Comparison of ENCODE assay signal across 18 cellular contexts in the genomic region with DNA sequence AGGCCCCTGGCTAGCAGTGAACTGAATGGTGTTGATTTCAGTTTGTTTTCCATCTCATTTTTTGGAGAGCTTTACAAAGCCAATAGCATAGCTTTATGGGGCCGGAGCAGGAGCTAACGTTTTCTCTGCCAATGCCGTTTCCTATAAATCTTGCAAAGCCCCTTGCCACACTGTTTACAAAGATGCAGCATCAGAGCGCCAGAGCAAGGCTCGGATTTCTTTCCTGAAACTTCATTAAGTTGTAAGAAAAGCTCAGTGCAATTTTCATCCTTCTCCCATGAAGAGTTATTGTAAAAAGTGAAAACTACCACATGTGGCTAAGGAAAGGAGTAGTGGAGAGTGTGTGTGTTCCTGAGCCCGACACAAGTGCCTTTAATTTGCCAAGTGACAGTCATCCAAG.
DNase-seq lines count a peak whose midpoint lies in the region; ATAC-seq and TF ChIP-seq lines count a peak whose summit lies in the region.
"Had no signal": no experiment of that assay in that cellular context is flagged by ENCODE, and none has a peak within 500 bp of the region (broad histone marks: within the 10 kb centered on the region; RNA-seq: fewer than 3 reads in every experiment).

No MANE protein-coding gene starts in this region.

- no peaks in the 10 kb centered on the region for H3K27me3 Mint-ChIP-seq in GM23338 (ENCODE audit: insufficient read depth, low read depth, poor library complexity)
- no peaks in the 10 kb centered on the region for H3K27me3 Mint-ChIP-seq in activated CD4-positive, alpha-beta memory T cell treated with anti-CD3 and anti-CD28 coated beads, Interleukin-2, amount 10 ng/mL, durations not matched to agents 7 days and 5 days
- H3K27me3 Mint-ChIP-seq: B cell had no signal

- ATAC-seq in GM23338 (no peak), GM21381 (IDR thresholded peaks at IDR 0.05; ENCODE audit: unreplicated experiment) (no peak), mucosa of descending colon (no peak)
- ATAC-seq: A549; CD8-positive, alpha-beta T cell had no signal

- no peaks in the 10 kb centered on the region for H3K9me3 ChIP-seq in mucosa of descending colon
- H3K9me3 ChIP-seq: A549; BLaER1 treated with 17β-estradiol and CSF1 and Interleukin-3, amounts not matched to agents 10 nM and 100 nM; Caco-2 had no signal

- H3K4me3 Mint-ChIP-seq in GM23338: no peak overlapping the region
- no peak overlapping the region for H3K4me3 Mint-ChIP-seq in activated CD4-positive, alpha-beta memory T cell treated with anti-CD3 and anti-CD28 coated beads, Interleukin-2, amount 10 ng/mL, durations not matched to agents 7 days and 5 days
- H3K4me3 Mint-ChIP-seq: B cell; CD4-positive, alpha-beta T cell; CD8-positive, alpha-beta T cell had no signal

- H2AFZ ChIP-seq in GM23338: peak overlapping the region; percentile 38

- no peaks in the 10 kb centered on the region for H3K36me3 ChIP-seq in GM23338 (ENCODE audit: insufficient read depth)
- no peaks in the 10 kb centered on the region for H3K36me3 ChIP-seq in mucosa of descending colon (ENCODE audit: low read depth)
- H3K36me3 ChIP-seq: BLaER1 treated with 17β-estradiol and CSF1 and Interleukin-3, amounts not matched to agents 10 nM and 100 nM had no signal

- no peaks in the 10 kb centered on the region for H4K20me1 ChIP-seq in GM23338 (replicated peaks; ENCODE audit: insufficient read depth)
- H4K20me1 ChIP-seq: BLaER1 treated with 17β-estradiol and CSF1 and Interleukin-3, amounts not matched to agents 10 nM and 100 nM had no signal

- H3K27ac Mint-ChIP-seq in GM23338: no peak overlapping the region
- H3K27ac Mint-ChIP-seq in activated CD4-positive, alpha-beta memory T cell treated with anti-CD3 and anti-CD28 coated beads, Interleukin-2, amount 10 ng/mL, durations not matched to agents 7 days and 5 days: no peak overlapping the region
- H3K27ac Mint-ChIP-seq: B cell; CD4-positive, alpha-beta T cell; CD8-positive, alpha-beta T cell had no signal

- TF ChIP-seq CTCF in GM23338 (conservative IDR thresholded peaks at IDR 0.05; ENCODE audit: low read depth in 2 of 2): no peak
- no peak for TF ChIP-seq CTCF in fibroblast of villous mesenchyme (IDR thresholded peaks at IDR 0.05; ENCODE audit: insufficient read depth, low read depth, low read length)
- no peak for TF ChIP-seq CTCF in mucosa of descending colon (IDR thresholded peaks at IDR 0.05)

- H3F3A ChIP-seq in GM23338 (replicated peaks; ENCODE audit: low read depth): no peaks in the 10 kb centered on the region

- no peaks in the 10 kb centered on the region for H3K27me3 ChIP-seq in GM23338 (ENCODE audit: insufficient read depth)
- H3K27me3 ChIP-seq: BLaER1 treated with 17β-estradiol and CSF1 and Interleukin-3, amounts not matched to agents 10 nM and 100 nM had no signal

- no peaks in the 10 kb centered on the region for H3K79me2 ChIP-seq in GM23338 (replicated peaks; ENCODE audit: insufficient read depth)

- H3K27ac ChIP-seq in GM23338 (ENCODE audit: low read depth): no peak overlapping the region
- H3K27ac ChIP-seq: 22Rv1; A549; BLaER1 treated with 17β-estradiol and CSF1 and Interleukin-3, amounts not matched to agents 10 nM and 100 nM; C4-2B had no signal

- no peak overlapping the region for H3K4me3 ChIP-seq in GM23338
- H3K4me3 ChIP-seq in fibroblast of villous mesenchyme (ENCODE audit: low read depth, low read length): no peak overlapping the region
- no peak overlapping the region for H3K4me3 ChIP-seq in mucosa of descending colon
- H3K4me3 ChIP-seq: A549; BLaER1 treated with 17β-estradiol and CSF1 and Interleukin-3, amounts not matched to agents 10 nM and 100 nM had no signal

- intact Hi-C loops in mucosa of descending colon (cut with DNase I, micrococcal nuclease): no loop called here

- no peaks in the 10 kb centered on the region for H3K4me1 Mint-ChIP-seq in GM23338
- no peaks in the 10 kb centered on the region for H3K4me1 Mint-ChIP-seq in activated CD4-positive, alpha-beta memory T cell treated with anti-CD3 and anti-CD28 coated beads, Interleukin-2, amount 10 ng/mL, durations not matched to agents 7 days and 5 days
- H3K4me1 Mint-ChIP-seq: B cell had no signal

- no peaks in the 10 kb centered on the region for H3K4me1 ChIP-seq in GM23338 (ENCODE audit: insufficient read depth)
- H3K4me1 ChIP-seq in mucosa of descending colon (ENCODE audit: low read depth): no peaks in the 10 kb centered on the region
- H3K4me1 ChIP-seq: A549, Caco-2 had no signal

- no peaks in the 10 kb centered on the region for H3K36me3 Mint-ChIP-seq in GM23338 (ENCODE audit: low read depth)
- H3K36me3 Mint-ChIP-seq in activated CD4-positive, alpha-beta memory T cell treated with anti-CD3 and anti-CD28 coated beads, Interleukin-2, amount 10 ng/mL, durations not matched to agents 7 days and 5 days (ENCODE audit: low read depth): no peaks in the 10 kb centered on the region
- H3K36me3 Mint-ChIP-seq: CD8-positive, alpha-beta T cell had no signal

- no peak overlapping the region for H3K4me2 ChIP-seq in GM23338
- H3K4me2 ChIP-seq: A549; BLaER1 treated with 17β-estradiol and CSF1 and Interleukin-3, amounts not matched to agents 10 nM and 100 nM had no signal

- DNase-seq in GM23338 (ENCODE audit: low spot score): no peak
- DNase-seq in fibroblast of villous mesenchyme (ENCODE audit: low read depth): peak; percentile 17
- peak; percentile 77 for DNase-seq in left kidney (ENCODE audit: low read depth, low spot score)
- no peak for DNase-seq in activated CD4-positive, alpha-beta memory T cell treated with anti-CD3 and anti-CD28 coated beads, Interleukin-2, amount 10 ng/mL, durations not matched to agents 7 days and 5 days
- no peak for DNase-seq in mucosa of descending colon
- DNase-seq: AML-193; Caco-2; Calu3; CD4-positive, alpha-beta T cell; CD8-positive, alpha-beta T cell; DMS79 treated with DMSO at 0.1 percent for 48 hours; GF-D8 had no signal

- no peaks in the 10 kb centered on the region for H3K9me3 Mint-ChIP-seq in GM23338
- no peaks in the 10 kb centered on the region for H3K9me3 Mint-ChIP-seq in activated CD4-positive, alpha-beta memory T cell treated with anti-CD3 and anti-CD28 coated beads, Interleukin-2, amount 10 ng/mL, durations not matched to agents 7 days and 5 days
- H3K9me3 Mint-ChIP-seq: CD4-positive, alpha-beta T cell; CD8-positive, alpha-beta T cell had no signal

- 0 out of 2 replicates have a peak, but pooled peaks cover 5% of the 10 kb centered on the region for H3K9me2 ChIP-seq in GM23338 (ENCODE audit: insufficient read depth)

- CTCF ChIA-PET in activated CD4-positive, alpha-beta memory T cell treated with anti-CD3 and anti-CD28 coated beads, Interleukin-2, amount 10 ng/mL, durations not matched to agents 7 days and 5 days (lab: Charles Lee): no interaction called here

- POLR2A ChIA-PET in activated CD4-positive, alpha-beta memory T cell treated with anti-CD3 and anti-CD28 coated beads, Interleukin-2, amount 10 ng/mL, durations not matched to agents 7 days and 5 days (lab: Charles Lee): no interaction called here

TF ChIP-seq in GM23338, 12 proteins besides CTCF, POLR2A, EP300 and RAD21 (continues in another document):
- TF ChIP-seq STAT1 (IDR thresholded peaks at IDR 0.05; ENCODE audit: unreplicated experiment): no peak
- no peak for TF ChIP-seq ZNF114 (CRISPR knock-in tag; IDR thresholded peaks at IDR 0.05)

Comparison
In these comparisons a context has a peak if more than half of its experiments do, and no peak if none do; other contexts are left out.
1. DNase-seq: peak in fibroblast of villous mesenchyme (single experiment) and left kidney (single experiment); none in GM23338 (single experiment), activated CD4-positive, alpha-beta memory T cell treated with anti-CD3 and anti-CD28 coated beads, Interleukin-2, amount 10 ng/mL, durations not matched to agents 7 days and 5 days (single experiment) and mucosa of descending colon (0 of 3).